8 cellular contexts compared by ENCODE assay signal in the genomic region with DNA sequence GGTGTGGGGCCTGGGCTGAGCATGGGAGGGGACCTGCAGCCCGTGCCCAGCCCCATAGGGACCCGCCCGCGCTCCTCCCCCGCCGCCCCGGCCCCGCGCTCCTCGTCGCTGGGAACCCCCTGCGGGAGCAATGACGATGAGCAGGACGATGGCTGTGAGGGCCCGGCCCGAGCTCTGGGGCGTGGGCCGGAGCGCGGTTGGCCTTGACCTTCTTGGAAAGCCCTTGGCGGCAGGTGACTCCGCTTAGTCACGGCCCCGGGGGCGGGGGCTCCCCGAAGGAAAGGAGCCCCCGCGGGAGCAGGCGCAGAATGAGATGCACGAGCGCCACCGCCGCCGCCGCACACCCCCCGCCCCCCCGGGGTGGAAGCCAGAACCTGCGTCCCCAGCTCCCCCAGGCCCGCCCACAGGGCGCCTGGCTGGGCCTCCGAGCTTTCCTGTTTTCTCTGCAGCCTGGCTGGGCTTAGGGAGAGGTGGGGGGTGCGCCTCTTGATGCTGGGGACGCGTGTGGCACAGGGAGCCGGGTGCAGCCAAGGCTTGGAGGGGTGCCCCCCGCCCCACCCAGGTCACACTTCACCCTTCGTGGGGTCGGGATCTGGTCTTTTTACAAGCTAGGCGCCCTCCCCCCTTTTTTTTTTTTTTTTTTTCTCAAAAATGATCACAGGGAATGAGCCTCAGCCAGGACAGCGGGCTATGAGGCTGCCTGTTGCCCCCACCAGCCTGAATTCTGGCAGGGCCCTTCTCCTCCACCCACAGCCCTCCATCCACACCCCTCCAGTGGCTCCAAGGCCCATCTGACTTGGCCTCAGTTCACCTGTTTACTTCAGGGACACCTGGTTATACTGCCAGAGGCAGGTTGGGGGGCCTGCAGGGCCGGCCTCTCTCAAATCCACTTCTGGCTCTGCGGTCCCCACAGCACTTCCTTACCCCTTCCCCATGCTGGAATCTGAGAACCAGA. TPM values are rescaled to one million over a fixed set of nuclear protein-coding genes. Genes with fewer than 3 reads are reported as not detected.
A peak's percentile ranks its signal among the peaks of the same experiment; 100 is the strongest.
DNase-seq lines count a peak whose midpoint lies in the region; ATAC-seq, FAIRE-seq and TF ChIP-seq lines count a peak whose summit lies in the region.

No MANE protein-coding gene starts in this region.

- CTCF ChIA-PET in Caco-2 (lab: Charles Lee): interaction anchor here (0.5 to 1.3 kb wide), 7 partner anchors 15 to 257 kb away, joined by 3 to 5 read pairs (median 4); no protein-coding TSS in a partner anchor
- CTCF ChIA-PET in activated naive CD4-positive, alpha-beta T cell treated with anti-CD3 and anti-CD28 coated beads, Interleukin-2, amount 10 ng/mL, durations not matched to agents 7 days and 5 days (lab: Charles Lee): interaction anchor here (1.6 kb wide), 1 partner anchor 11 kb away, joined by 3 read pairs; no protein-coding TSS in a partner anchor

- H3K27ac ChIP-seq in pancreas (peak overlapping the region; percentile 42 to 95 (median 76)), tibial nerve (peak overlapping the region; percentile 91 to 98 (median 96))

- H3K27me3 ChIP-seq in Caco-2 (replicated peaks; ENCODE audit: control insufficient read depth, insufficient read depth, low read length) (no peaks in the 10 kb centered on the region), pancreas (no peaks in the 10 kb centered on the region), tibial nerve (no peaks in the 10 kb centered on the region)

- ATAC-seq in GM21381 (IDR thresholded peaks at IDR 0.05; ENCODE audit: unreplicated experiment): peak; percentile 64
- ATAC-seq in pancreas: peak; percentile 67 to 82 (median 72)

- H3K4me3 ChIP-seq in Caco-2 (ENCODE audit: low read depth, low read length) (peak overlapping the region; percentile 23), pancreas (peak overlapping the region in 2 of 4 donors; percentile 30 to 48), tibial nerve (peak overlapping the region; percentile 39 to 60 (median 52))

- no TSS peak for BruUV-seq in Caco-2 (replicated peaks; lab: Mats Ljungman, UMichigan)

- H3K4me1 Mint-ChIP-seq in Caco-2 (ENCODE audit: low read depth, unreplicated experiment): no peaks in the 10 kb centered on the region
- peaks cover 35% of the 10 kb centered on the region for H3K4me1 Mint-ChIP-seq in activated naive CD4-positive, alpha-beta T cell treated with anti-CD3 and anti-CD28 coated beads, Interleukin-2, amount 10 ng/mL, durations not matched to agents 7 days and 5 days

- no peak overlapping the region for H3K4me3 Mint-ChIP-seq in Caco-2 (ENCODE audit: unreplicated experiment)
- peak overlapping the region; percentile 69 for H3K4me3 Mint-ChIP-seq in activated naive CD4-positive, alpha-beta T cell treated with anti-CD3 and anti-CD28 coated beads, Interleukin-2, amount 10 ng/mL, durations not matched to agents 7 days and 5 days

- DNase-seq in Caco-2 (peak; percentile 40 to 58), HT-29 (ENCODE audit: low spot score) (peak; percentile 37), SK-MEL-5 (ENCODE audit: low read depth, low spot score) (peak; percentile 51), head of caudate nucleus (peak in 41 of 42 donors; percentile 40 to 90 (median 70)), pancreas (peak; percentile 90 to 93 (median 92)), tibial nerve (ENCODE audit: low spot score in 2 of 2) (peak; percentile 76 to 82)
- peak; percentile 95 for DNase-seq in activated naive CD4-positive, alpha-beta T cell treated with anti-CD3 and anti-CD28 coated beads, Interleukin-2, amount 10 ng/mL, durations not matched to agents 7 days and 5 days

- H3K9me3 ChIP-seq in Caco-2 (0 out of 2 replicates have a peak, but pooled peaks cover 5% of the 10 kb centered on the region), pancreas (no peaks in the 10 kb centered on the region), tibial nerve (no peaks in the 10 kb centered on the region)

- 9 to 12% methylated on average over 40 to 52 of the region's 52 CpGs for WGBS in pancreas, 2 donors
- WGBS in tibial nerve, 2 donors: 7 to 12% methylated on average over 23 to 32 of the region's 52 CpGs

- H3K27ac Mint-ChIP-seq in Caco-2 (ENCODE audit: unreplicated experiment): no peak overlapping the region
- peak overlapping the region; percentile 92 for H3K27ac Mint-ChIP-seq in activated naive CD4-positive, alpha-beta T cell treated with anti-CD3 and anti-CD28 coated beads, Interleukin-2, amount 10 ng/mL, durations not matched to agents 7 days and 5 days

- no peaks in the 10 kb centered on the region for H3K27me3 Mint-ChIP-seq in Caco-2 (ENCODE audit: insufficient read depth, unreplicated experiment)
- H3K27me3 Mint-ChIP-seq in activated naive CD4-positive, alpha-beta T cell treated with anti-CD3 and anti-CD28 coated beads, Interleukin-2, amount 10 ng/mL, durations not matched to agents 7 days and 5 days: no peaks in the 10 kb centered on the region

- POLR2A ChIA-PET in Caco-2 (lab: Charles Lee): no interaction called here

- intact Hi-C loops in Caco-2 (cut with micrococcal nuclease; ENCODE audit: unreplicated experiment) (no loop called here), head of caudate nucleus (cut with DNase I) (loop anchor here (10.0 kb wide), 1 partner anchor 59 kb away; no protein-coding TSS in a partner anchor), pancreas (cut with DNase I) (no loop called here)

- TF ChIP-seq EP300 in tibial nerve (IDR thresholded peaks at IDR 0.05): peak; percentile 55 to 90

- TF ChIP-seq POLR2A in tibial nerve (IDR thresholded peaks at IDR 0.05): peak in 1 of 2 donors; percentile 32

- TF ChIP-seq CTCF in Caco-2 (IDR thresholded peaks at IDR 0.05; ENCODE audit: insufficient read depth in 1 of 2, low read depth in 1 of 2, low read length in 1 of 2, severe bottlenecking in 1 of 2, unreplicated experiment in 1 of 2): no peak
- TF ChIP-seq CTCF in pancreas (IDR thresholded peaks at IDR 0.05): no peak
- TF ChIP-seq CTCF in tibial nerve (IDR thresholded peaks at IDR 0.05): no peak

- H3K4me1 ChIP-seq in Caco-2 (peaks cover 6% of the 10 kb centered on the region), pancreas (peaks cover 14 to 23% (median 19%) of the 10 kb centered on the region in 3 donors), tibial nerve (peaks cover 0 to 77% (median 52%) of the 10 kb centered on the region in 4 donors)

- FAIRE-seq in pancreas (lab: Jason Lieb, UNC): no peak

- no peaks in the 10 kb centered on the region for H3K9me3 Mint-ChIP-seq in Caco-2 (ENCODE audit: unreplicated experiment)
- H3K9me3 Mint-ChIP-seq in activated naive CD4-positive, alpha-beta T cell treated with anti-CD3 and anti-CD28 coated beads, Interleukin-2, amount 10 ng/mL, durations not matched to agents 7 days and 5 days: peaks cover 3% of the 10 kb centered on the region

- H3K36me3 ChIP-seq in Caco-2 (ENCODE audit: control insufficient read depth, insufficient read depth, low read length): no peaks in the 10 kb centered on the region
- no peaks in the 10 kb centered on the region for H3K36me3 ChIP-seq in pancreas
- no peaks in the 10 kb centered on the region for H3K36me3 ChIP-seq in tibial nerve

- in situ Hi-C loops in SK-MEL-5 (cut with HindIII; ENCODE audit: low pct_unique_long_range_greater_than_20kb, low sequenced_read_pairs): no loop called here

- H3K36me3 Mint-ChIP-seq in Caco-2 (ENCODE audit: insufficient read depth, unreplicated experiment): peaks cover 11% of the 10 kb centered on the region
- H3K36me3 Mint-ChIP-seq in activated naive CD4-positive, alpha-beta T cell treated with anti-CD3 and anti-CD28 coated beads, Interleukin-2, amount 10 ng/mL, durations not matched to agents 7 days and 5 days: no peaks in the 10 kb centered on the region

RNA-seq across cellular contexts. Expression of gene CRELD2, which starts 17.9 kb away (rescaled TPM):
- total RNA-seq in Caco-2 (2022): 38.1 and 43.3 TPM in 2 replicates
- total RNA-seq in HT-29 (2014; rRNA removed; shearing (Covaris generic)): 70.4 and 75.0 TPM in 2 replicates
- 145 and 162 TPM in 2 replicates for total RNA-seq in SK-MEL-5 (2014; rRNA removed; shearing (Covaris generic))
- 219 and 248 TPM in 2 replicates for polyA plus RNA-seq in SK-MEL-5 (2015; cell fraction: cytosol; rRNA removed)
- 178 and 199 TPM in 2 replicates for polyA plus RNA-seq in SK-MEL-5 (2015; cell fraction: nucleus; rRNA removed)
- 10 to 100 TPM; 37.2 to 61.9 (median 54.1) TPM for total RNA-seq in pancreas
- 10 to 100 TPM; 51.1 to 56.4 TPM for polyA plus RNA-seq in pancreas
- 10 to 100 TPM; 44.8 to 80.4 (median 65.1) TPM for total RNA-seq in tibial nerve

RNA-seq across cellular contexts. Expression of gene ALG12, which starts 18.1 kb away (rescaled TPM):
- total RNA-seq in Caco-2 (2022) (31.6 and 35.7 TPM in 2 replicates), pancreas (10 to 100 TPM in 4 of 6 donors, 1 to 10 TPM in 2; 7.4 to 13.1 (median 12.1) TPM), tibial nerve (10 to 100 TPM in 3 of 4 donors, 1 to 10 TPM in 1; 9.0 to 17.4 (median 14.5) TPM)
- total RNA-seq in HT-29 (2014; rRNA removed; shearing (Covaris generic)): 17.9 and 27.1 TPM in 2 replicates
- 19.7 and 22.8 TPM in 2 replicates for total RNA-seq in SK-MEL-5 (2014; rRNA removed; shearing (Covaris generic))
- 26.3 and 32.7 TPM in 2 replicates for polyA plus RNA-seq in SK-MEL-5 (2015; cell fraction: cytosol; rRNA removed)
- polyA plus RNA-seq in SK-MEL-5 (2015; cell fraction: nucleus; rRNA removed): 30.1 and 33.4 TPM in 2 replicates
- polyA plus RNA-seq in pancreas: 1 to 10 TPM; 7.1 to 8.6 TPM

RNA-seq across cellular contexts. Expression of gene PIM3, which starts 24.3 kb away (rescaled TPM):
- total RNA-seq in Caco-2 (2022) (39.6 and 41.1 TPM in 2 replicates), pancreas (10 to 100 TPM; 25.8 to 90.1 (median 33.1) TPM), tibial nerve (100 to 1,000 TPM in 3 of 4 donors, 10 to 100 TPM in 1; 98.3 to 138 (median 119) TPM)
- 161 and 183 TPM in 2 replicates for total RNA-seq in HT-29 (2014; rRNA removed; shearing (Covaris generic))
- 108 and 120 TPM in 2 replicates for total RNA-seq in SK-MEL-5 (2014; rRNA removed; shearing (Covaris generic))
- polyA plus RNA-seq in SK-MEL-5 (2015; cell fraction: cytosol; rRNA removed): 176 and 178 TPM in 2 replicates
- 212 and 310 TPM in 2 replicates for polyA plus RNA-seq in SK-MEL-5 (2015; cell fraction: nucleus; rRNA removed)
- polyA plus RNA-seq in pancreas: 10 to 100 TPM; 55.3 to 82.7 TPM

Comparison
In these comparisons a context has a peak if more than half of its experiments do, and no peak if none do; other contexts are left out.
1. DNase-seq: peak in every context shown above with its lines; median percentile 95 in activated naive CD4-positive, alpha-beta T cell treated with anti-CD3 and anti-CD28 coated beads, Interleukin-2, amount 10 ng/mL, durations not matched to agents 7 days and 5 days; 92 in pancreas; 79 in tibial nerve; 70 in head of caudate nucleus; 51 in SK-MEL-5; 49 in Caco-2; 37 in HT-29.